ENCODE assay signal across 14 cellular contexts in genomic region chr1:247102381-247102780, GRCh38. TPM values are rescaled to one million over a fixed set of nuclear protein-coding genes. Genes with fewer than 3 reads are reported as not detected.
A peak's percentile ranks its signal among the peaks of the same experiment; 100 is the strongest.
DNase-seq lines count a peak whose midpoint lies in the region; ATAC-seq and TF ChIP-seq lines count a peak whose summit lies in the region.
"Had no signal": no experiment of that assay in that cellular context is flagged by ENCODE, and none has a peak within 500 bp of the region (broad histone marks: within the 10 kb centered on the region; RNA-seq: fewer than 3 reads in every experiment).

No MANE protein-coding gene starts in this region.

- peaks cover 21% of the 10 kb centered on the region for H3K4me1 Mint-ChIP-seq in activated CD8-positive, alpha-beta T cell treated with anti-CD3 and anti-CD28 coated beads for 36 hours (ENCODE audit: low read depth)
- peaks cover 21% of the 10 kb centered on the region for H3K4me1 Mint-ChIP-seq in activated CD8-positive, alpha-beta T cell treated with anti-CD3 and anti-CD28 coated beads, Interleukin-2, amount 10 ng/mL, durations not matched to agents 7 days and 5 days (ENCODE audit: low read depth)

- TF ChIP-seq CTCF in activated CD8-positive, alpha-beta T cell treated with anti-CD3 and anti-CD28 coated beads for 36 hours (IDR thresholded peaks at IDR 0.05), result no peak
- TF ChIP-seq CTCF in fibroblast of mammary gland (conservative IDR thresholded peaks at IDR 0.05; ENCODE audit: control insufficient read depth, insufficient read depth, low read depth, low read length), result no peak

- H3K36me3 Mint-ChIP-seq in activated CD8-positive, alpha-beta T cell treated with anti-CD3 and anti-CD28 coated beads for 36 hours (ENCODE audit: low read depth), result peaks cover 58% of the 10 kb centered on the region
- peaks cover 61% of the 10 kb centered on the region for H3K36me3 Mint-ChIP-seq in activated CD8-positive, alpha-beta T cell treated with anti-CD3 and anti-CD28 coated beads, Interleukin-2, amount 10 ng/mL, durations not matched to agents 7 days and 5 days (ENCODE audit: low read depth)

- CTCF ChIA-PET in activated CD8-positive, alpha-beta T cell treated with anti-CD3 and anti-CD28 coated beads for 36 hours (lab: Charles Lee), result no interaction called here
- CTCF ChIA-PET in activated CD8-positive, alpha-beta T cell treated with anti-CD3 and anti-CD28 coated beads, Interleukin-2, amount 10 ng/mL, durations not matched to agents 7 days and 5 days (lab: Charles Lee), result no interaction called here

- no peak for DNase-seq in activated CD8-positive, alpha-beta T cell treated with anti-CD3 and anti-CD28 coated beads for 36 hours
- DNase-seq in activated CD8-positive, alpha-beta T cell treated with anti-CD3 and anti-CD28 coated beads, Interleukin-2, amount 10 ng/mL, durations not matched to agents 7 days and 5 days, result no peak
- DNase-seq in RKO (ENCODE audit: low spot score), result peak; percentile 80
- DNase-seq in fibroblast of mammary gland (ENCODE audit: low read depth), result peak; percentile 71
- peak; percentile 15 for DNase-seq in renal cortical epithelial cell (ENCODE audit: low read depth)
- no peak for DNase-seq in SW480 (ENCODE audit: low spot score)
- no peak for DNase-seq in activated naive CD4-positive, alpha-beta T cell (lab: John Stamatoyannopoulos, UW)
- DNase-seq: activated gamma-delta T cell treated with Interleukin-2 at 50 U/mL for 16 hours, NCI-H1417 treated with DMSO at 0.1 percent for 48 hours, NCI-H69, SHP77 treated with DMSO at 0.1 percent for 48 hours, upper lobe of left lung had no signal

- POLR2A ChIA-PET in activated CD8-positive, alpha-beta T cell treated with anti-CD3 and anti-CD28 coated beads for 36 hours (lab: Charles Lee), result no interaction called here
- POLR2A ChIA-PET in activated CD8-positive, alpha-beta T cell treated with anti-CD3 and anti-CD28 coated beads, Interleukin-2, amount 10 ng/mL, durations not matched to agents 7 days and 5 days (lab: Charles Lee), result no interaction called here

- peak overlapping the region; percentile 21 for H3K4me3 Mint-ChIP-seq in activated CD8-positive, alpha-beta T cell treated with anti-CD3 and anti-CD28 coated beads for 36 hours
- H3K4me3 Mint-ChIP-seq in activated CD8-positive, alpha-beta T cell treated with anti-CD3 and anti-CD28 coated beads, Interleukin-2, amount 10 ng/mL, durations not matched to agents 7 days and 5 days, result no peak overlapping the region

- H3K27me3 Mint-ChIP-seq in activated CD8-positive, alpha-beta T cell treated with anti-CD3 and anti-CD28 coated beads for 36 hours, result peaks cover 7% of the 10 kb centered on the region
- no peaks in the 10 kb centered on the region for H3K27me3 Mint-ChIP-seq in activated CD8-positive, alpha-beta T cell treated with anti-CD3 and anti-CD28 coated beads, Interleukin-2, amount 10 ng/mL, durations not matched to agents 7 days and 5 days (ENCODE audit: low read depth)

- H3K4me3 ChIP-seq in fibroblast of mammary gland (ENCODE audit: control insufficient read depth, low read depth, low read length), result no peak overlapping the region

- intact Hi-C loops in activated CD8-positive, alpha-beta T cell treated with anti-CD3 and anti-CD28 coated beads for 36 hours (cut with micrococcal nuclease), result no loop called here

- no peak for ATAC-seq in activated CD8-positive, alpha-beta T cell treated with anti-CD3 and anti-CD28 coated beads for 36 hours
- ATAC-seq in activated CD8-positive, alpha-beta T cell treated with anti-CD3 and anti-CD28 coated beads, Interleukin-2, amount 10 ng/mL, durations not matched to agents 7 days and 5 days, result no peak
- ATAC-seq in HG02763 (IDR thresholded peaks at IDR 0.05; ENCODE audit: unreplicated experiment), result no peak

- no peak overlapping the region for H3K27ac Mint-ChIP-seq in activated CD8-positive, alpha-beta T cell treated with anti-CD3 and anti-CD28 coated beads for 36 hours
- H3K27ac Mint-ChIP-seq in activated CD8-positive, alpha-beta T cell treated with anti-CD3 and anti-CD28 coated beads, Interleukin-2, amount 10 ng/mL, durations not matched to agents 7 days and 5 days, result no peak overlapping the region
- H3K27ac Mint-ChIP-seq: dendritic cell treated with granulocyte-macrophage colony-stimulating factor and Interleukin-4, amounts not matched to agents 40 ng/mL and 50 ng/mL, for 4 days had no signal

- H3K9me3 Mint-ChIP-seq in activated CD8-positive, alpha-beta T cell treated with anti-CD3 and anti-CD28 coated beads for 36 hours, result peaks cover 37% of the 10 kb centered on the region
- peaks cover 39% of the 10 kb centered on the region for H3K9me3 Mint-ChIP-seq in activated CD8-positive, alpha-beta T cell treated with anti-CD3 and anti-CD28 coated beads, Interleukin-2, amount 10 ng/mL, durations not matched to agents 7 days and 5 days (ENCODE audit: insufficient read depth)

RNA-seq across cellular contexts. Expression of gene ZNF669, which starts 1.8 kb away (rescaled TPM):
- 1 to 10 TPM; 7.6 to 8.0 TPM for total RNA-seq in activated CD8-positive, alpha-beta T cell treated with anti-CD3 and anti-CD28 coated beads for 36 hours
- total RNA-seq in activated CD8-positive, alpha-beta T cell treated with anti-CD3 and anti-CD28 coated beads, Interleukin-2, amount 10 ng/mL, durations not matched to agents 7 days and 5 days, result 10 to 100 TPM in 1 of 2 experiments, 1 to 10 TPM in 1; 9.5 to 10.3 TPM
- total RNA-seq in renal cortical epithelial cell, result 14.0 and 18.6 TPM in 2 replicates

RNA-seq across cellular contexts. Expression of gene ZNF670, which starts 23.8 kb away (rescaled TPM):
- 1 to 10 TPM; 3.3 to 4.0 TPM for total RNA-seq in activated CD8-positive, alpha-beta T cell treated with anti-CD3 and anti-CD28 coated beads for 36 hours
- under 1 TPM; 0.34 to 0.84 TPM for total RNA-seq in activated CD8-positive, alpha-beta T cell treated with anti-CD3 and anti-CD28 coated beads, Interleukin-2, amount 10 ng/mL, durations not matched to agents 7 days and 5 days
- total RNA-seq in renal cortical epithelial cell, result 5.8 and 8.3 TPM in 2 replicates

Comparison
In these comparisons a context has a peak if more than half of its experiments do, and no peak if none do; other contexts are left out.
1. DNase-seq: peak in RKO (single experiment), fibroblast of mammary gland (single experiment) and renal cortical epithelial cell (single experiment); none in activated CD8-positive, alpha-beta T cell treated with anti-CD3 and anti-CD28 coated beads for 36 hours (single experiment), activated CD8-positive, alpha-beta T cell treated with anti-CD3 and anti-CD28 coated beads, Interleukin-2, amount 10 ng/mL, durations not matched to agents 7 days and 5 days (single experiment), SW480 (single experiment) and activated naive CD4-positive, alpha-beta T cell (0 of 4).